ENCODE assay signal across 27 cellular contexts in the genomic region with DNA sequence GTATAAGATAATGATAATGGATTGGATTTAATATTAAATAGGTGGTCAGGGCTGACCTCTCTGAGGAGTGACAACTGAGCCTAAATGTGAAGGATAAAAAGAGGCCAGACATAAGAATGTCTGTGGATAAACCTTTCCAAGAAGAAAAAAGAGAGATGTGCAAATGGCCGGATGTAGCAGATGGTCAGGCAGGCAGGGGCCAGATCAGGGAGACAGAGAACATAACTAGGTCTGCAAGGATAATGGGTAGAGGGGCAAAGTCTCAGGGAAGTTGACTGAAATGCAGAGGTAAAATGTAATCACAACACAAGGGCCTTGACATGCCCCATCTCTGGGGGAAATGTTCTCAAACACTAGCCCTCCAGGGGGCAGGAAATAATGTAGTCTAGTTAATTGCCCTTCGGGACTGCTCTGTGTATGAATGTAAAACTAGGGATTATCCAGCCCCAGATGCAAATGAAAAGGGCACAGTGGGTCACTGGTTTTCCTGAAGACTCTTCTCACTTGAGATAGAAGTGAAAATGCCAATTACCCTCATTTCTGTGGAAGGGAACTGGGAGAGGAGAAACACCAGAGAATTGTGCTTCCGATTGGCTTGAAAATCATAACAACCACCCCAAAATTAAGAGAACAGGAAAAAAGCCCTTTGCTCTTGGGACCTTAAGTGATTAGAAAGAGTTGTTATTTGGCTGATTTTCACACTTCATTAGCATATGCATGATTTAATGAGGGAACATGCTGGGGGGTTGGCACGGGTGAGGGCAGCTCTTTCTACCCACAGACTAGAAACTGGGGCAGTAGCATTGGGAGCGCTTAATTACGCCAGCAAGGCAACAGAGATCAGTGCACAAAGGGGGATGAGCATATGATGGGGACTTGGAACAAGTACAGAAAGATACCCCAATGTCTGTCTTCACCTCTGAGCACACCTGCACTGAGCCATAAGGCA.
DNase-seq lines count a peak whose midpoint lies in the region; ATAC-seq and TF ChIP-seq lines count a peak whose summit lies in the region.
"Had no signal": no experiment of that assay in that cellular context is flagged by ENCODE, and none has a peak within 500 bp of the region (broad histone marks: within the 10 kb centered on the region; RNA-seq: fewer than 3 reads in every experiment).

No MANE protein-coding gene starts in this region.

- H3K9me3 Mint-ChIP-seq in GM23338 (peaks cover 3% of the 10 kb centered on the region; the same call in 2 of the 3 replicates), glutamatergic neuron (ENCODE audit: unreplicated experiment) (peaks cover 2% of the 10 kb centered on the region), neural progenitor cell (peaks cover 2% of the 10 kb centered on the region)
- H3K9me3 Mint-ChIP-seq in activated T-helper 2 cell treated with anti-CD3 and anti-CD28 coated beads, Interferon-gamma antibody, Interleukin-2, Interleukin-4, amounts not matched to agents 10 μg/mL and 5 μg/mL and 100 μg/mL, durations not matched to agents 14 hours and 24 hours and 36 hours, result no peaks in the 10 kb centered on the region
- H3K9me3 Mint-ChIP-seq: activated CD4-positive, alpha-beta T cell treated with anti-CD3 and anti-CD28 coated beads, Interleukin-2, amount 10 ng/mL, durations not matched to agents 7 days and 5 days; CD14-positive monocyte; mesothelial cell of epicardium; natural killer cell; stimulated activated effector memory CD8-positive, alpha-beta T cell treated with anti-CD3 and anti-CD28 coated beads, Interleukin-12 subunit alpha, Interleukin-12 subunit beta, amount 100 ng/mL, for 72 hours had no signal

- H3K27me3 ChIP-seq in GM23338 (ENCODE audit: insufficient read depth) (no peaks in the 10 kb centered on the region), NT2/D1 (ENCODE audit: insufficient read depth, insufficient read length) (no peaks in the 10 kb centered on the region), neural progenitor cell (no peaks in the 10 kb centered on the region), SJCRH30 (no peaks in the 10 kb centered on the region)
- H3K27me3 ChIP-seq: dorsolateral prefrontal cortex, ovary, Peyer's patch, spleen, suprapubic skin had no signal

- H3K4me1 ChIP-seq in GM23338 (ENCODE audit: insufficient read depth) (peaks cover 40% of the 10 kb centered on the region), NT2/D1 (ENCODE audit: insufficient read depth, insufficient read length) (no peaks in the 10 kb centered on the region), neural progenitor cell (peaks cover 56% of the 10 kb centered on the region), SJCRH30 (no peaks in the 10 kb centered on the region)
- H3K4me1 ChIP-seq: left ventricle myocardium inferior, Peyer's patch had no signal

- peak overlapping the region; percentile 31 for H3K4me3 Mint-ChIP-seq in GM23338
- H3K4me3 Mint-ChIP-seq in glutamatergic neuron (ENCODE audit: unreplicated experiment), result no peak overlapping the region
- no peak overlapping the region for H3K4me3 Mint-ChIP-seq in neural progenitor cell
- H3K4me3 Mint-ChIP-seq in activated T-helper 2 cell treated with anti-CD3 and anti-CD28 coated beads, Interferon-gamma antibody, Interleukin-2, Interleukin-4, amounts not matched to agents 10 μg/mL and 5 μg/mL and 100 μg/mL, durations not matched to agents 14 hours and 24 hours and 36 hours (ENCODE audit: low read depth), result no peak overlapping the region
- H3K4me3 Mint-ChIP-seq: activated CD4-positive, alpha-beta T cell treated with anti-CD3 and anti-CD28 coated beads, Interleukin-2, amount 10 ng/mL, durations not matched to agents 7 days and 5 days; activated CD8-positive, alpha-beta memory T cell treated with anti-CD3 and anti-CD28 coated beads, Interleukin-2, amount 10 ng/mL, durations not matched to agents 7 days and 5 days; CD14-positive monocyte; mesothelial cell of epicardium; natural killer cell; stimulated activated effector memory CD8-positive, alpha-beta T cell treated with anti-CD3 and anti-CD28 coated beads, Interleukin-12 subunit alpha, Interleukin-12 subunit beta, amount 100 ng/mL, for 72 hours had no signal

- peak overlapping the region; percentile 85 for H3K27ac Mint-ChIP-seq in GM23338
- peak overlapping the region; percentile 79 for H3K27ac Mint-ChIP-seq in glutamatergic neuron (ENCODE audit: unreplicated experiment)
- peak overlapping the region; percentile 19 for H3K27ac Mint-ChIP-seq in neural progenitor cell
- no peak overlapping the region for H3K27ac Mint-ChIP-seq in activated T-helper 2 cell treated with anti-CD3 and anti-CD28 coated beads, Interferon-gamma antibody, Interleukin-2, Interleukin-4, amounts not matched to agents 10 μg/mL and 5 μg/mL and 100 μg/mL, durations not matched to agents 14 hours and 24 hours and 36 hours
- H3K27ac Mint-ChIP-seq: activated CD4-positive, alpha-beta T cell treated with anti-CD3 and anti-CD28 coated beads, Interleukin-2, amount 10 ng/mL, durations not matched to agents 7 days and 5 days; activated CD8-positive, alpha-beta memory T cell treated with anti-CD3 and anti-CD28 coated beads, Interleukin-2, amount 10 ng/mL, durations not matched to agents 7 days and 5 days; CD14-positive monocyte; mesothelial cell of epicardium; natural killer cell; stimulated activated effector memory CD8-positive, alpha-beta T cell treated with anti-CD3 and anti-CD28 coated beads, Interleukin-12 subunit alpha, Interleukin-12 subunit beta, amount 100 ng/mL, for 72 hours had no signal

- intact Hi-C loops in activated T-helper 2 cell treated with anti-CD3 and anti-CD28 coated beads, Interferon-gamma antibody, Interleukin-2, Interleukin-4, amounts not matched to agents 10 μg/mL and 5 μg/mL and 100 μg/mL, durations not matched to agents 14 hours and 24 hours and 36 hours (cut with micrococcal nuclease), result no loop called here

- peaks cover 56% of the 10 kb centered on the region for H3K4me1 Mint-ChIP-seq in GM23338
- peaks cover 17% of the 10 kb centered on the region for H3K4me1 Mint-ChIP-seq in glutamatergic neuron (ENCODE audit: low read depth, unreplicated experiment)
- H3K4me1 Mint-ChIP-seq in neural progenitor cell, result peaks cover 33% of the 10 kb centered on the region
- H3K4me1 Mint-ChIP-seq in activated T-helper 2 cell treated with anti-CD3 and anti-CD28 coated beads, Interferon-gamma antibody, Interleukin-2, Interleukin-4, amounts not matched to agents 10 μg/mL and 5 μg/mL and 100 μg/mL, durations not matched to agents 14 hours and 24 hours and 36 hours (ENCODE audit: low read depth), result peaks cover 19% of the 10 kb centered on the region

- H3K4me3 ChIP-seq in GM23338 (peak overlapping the region; percentile 7; the same call in 1 of the 2 replicates), NT2/D1 (ENCODE audit: insufficient read length, low read depth) (no peak overlapping the region), neural progenitor cell (peak overlapping the region; percentile 19), SJCRH30 (no peak overlapping the region)
- H3K4me3 ChIP-seq: dorsolateral prefrontal cortex, K562, left ventricle myocardium inferior, ovary, Peyer's patch, spleen, suprapubic skin had no signal

- H2AFZ ChIP-seq in GM23338 (no peak overlapping the region), neural progenitor cell (replicated peaks) (no peak overlapping the region)

- peak overlapping the region; percentile 56 for H3K4me2 ChIP-seq in GM23338
- peak overlapping the region; percentile 73 for H3K4me2 ChIP-seq in neural progenitor cell

- H3K27me3 Mint-ChIP-seq in GM23338 (ENCODE audit: insufficient read depth, low read depth, poor library complexity), result peaks cover 4% of the 10 kb centered on the region
- H3K27me3 Mint-ChIP-seq in glutamatergic neuron (ENCODE audit: unreplicated experiment), result no peaks in the 10 kb centered on the region
- H3K27me3 Mint-ChIP-seq in neural progenitor cell (ENCODE audit: insufficient read depth, low read depth), result peaks cover 2% of the 10 kb centered on the region
- peaks cover 4% of the 10 kb centered on the region for H3K27me3 Mint-ChIP-seq in activated T-helper 2 cell treated with anti-CD3 and anti-CD28 coated beads, Interferon-gamma antibody, Interleukin-2, Interleukin-4, amounts not matched to agents 10 μg/mL and 5 μg/mL and 100 μg/mL, durations not matched to agents 14 hours and 24 hours and 36 hours (ENCODE audit: low read depth)
- H3K27me3 Mint-ChIP-seq: activated CD4-positive, alpha-beta T cell treated with anti-CD3 and anti-CD28 coated beads, Interleukin-2, amount 10 ng/mL, durations not matched to agents 7 days and 5 days; activated CD8-positive, alpha-beta memory T cell treated with anti-CD3 and anti-CD28 coated beads, Interleukin-2, amount 10 ng/mL, durations not matched to agents 7 days and 5 days had no signal

- H4K20me1 ChIP-seq in GM23338 (replicated peaks; ENCODE audit: insufficient read depth) (no peaks in the 10 kb centered on the region), neural progenitor cell (ENCODE audit: low read depth) (no peaks in the 10 kb centered on the region)

- H3K9me3 ChIP-seq in NT2/D1 (ENCODE audit: insufficient read depth, low read length) (no peaks in the 10 kb centered on the region), neural progenitor cell (ENCODE audit: low read depth) (no peaks in the 10 kb centered on the region), SJCRH30 (replicated peaks) (no peaks in the 10 kb centered on the region)
- H3K9me3 ChIP-seq: left ventricle myocardium inferior, ovary, Peyer's patch, spleen, suprapubic skin had no signal

- no peaks in the 10 kb centered on the region for H3K36me3 ChIP-seq in GM23338 (ENCODE audit: insufficient read depth)
- no peaks in the 10 kb centered on the region for H3K36me3 ChIP-seq in NT2/D1 (ENCODE audit: insufficient read depth, insufficient read length, low read length)
- no peaks in the 10 kb centered on the region for H3K36me3 ChIP-seq in neural progenitor cell
- no peaks in the 10 kb centered on the region for H3K36me3 ChIP-seq in SJCRH30
- H3K36me3 ChIP-seq: left ventricle myocardium inferior, ovary, Peyer's patch, spleen, suprapubic skin had no signal

- peak; percentile 69 for DNase-seq in GM23338 (ENCODE audit: low spot score)
- peak; percentile 66 for DNase-seq in NT2/D1 (ENCODE audit: low read depth, low spot score)
- no peak for DNase-seq in glutamatergic neuron
- DNase-seq in neural progenitor cell (ENCODE audit: low spot score), result peak; percentile 85
- DNase-seq in activated T-helper 2 cell treated with anti-CD3 and anti-CD28 coated beads, Interferon-gamma antibody, Interleukin-2, Interleukin-4, amounts not matched to agents 10 μg/mL and 5 μg/mL and 100 μg/mL, durations not matched to agents 14 hours and 24 hours and 36 hours (ENCODE audit: low spot score), result no peak
- DNase-seq in C1 segment of cervical spinal cord (lab: John Stamatoyannopoulos, UW), result no peak
- no peak for DNase-seq in SJCRH30
- DNase-seq: activated CD4-positive, alpha-beta T cell treated with anti-CD3 and anti-CD28 coated beads, Interleukin-2, amount 10 ng/mL, durations not matched to agents 7 days and 5 days; activated CD8-positive, alpha-beta memory T cell treated with anti-CD3 and anti-CD28 coated beads, Interleukin-2, amount 10 ng/mL, durations not matched to agents 7 days and 5 days; activated naive CD4-positive, alpha-beta T cell treated with anti-CD3 and anti-CD28 coated beads, Interleukin-2, amount 50 U/mL, for 16 hours; EL; left ventricle myocardium inferior; natural killer cell; NCI-H2107; NCI-H446 treated with DMSO at 0.1 percent for 48 hours; ovary; Peyer's patch; right cardiac atrium; spleen; stimulated activated CD4-positive, alpha-beta T cell treated with anti-CD3 and anti-CD28 coated beads, Interleukin-2, amount 100 ng/mL, for 48 hours; T-helper 2 cell had no signal

- H3K27ac ChIP-seq in GM23338 (ENCODE audit: low read depth) (peak overlapping the region; percentile 90), neural progenitor cell (peak overlapping the region; percentile 93), SJCRH30 (no peak overlapping the region)
- H3K27ac ChIP-seq: left ventricle myocardium inferior, ovary, Peyer's patch, spleen, suprapubic skin had no signal

- H3F3A ChIP-seq in GM23338 (replicated peaks; ENCODE audit: low read depth), result no peaks in the 10 kb centered on the region
- peaks cover 42% of the 10 kb centered on the region for H3F3A ChIP-seq in neural progenitor cell (ENCODE audit: low read depth)

- H3K79me2 ChIP-seq in GM23338 (replicated peaks; ENCODE audit: insufficient read depth), result no peaks in the 10 kb centered on the region
- no peaks in the 10 kb centered on the region for H3K79me2 ChIP-seq in neural progenitor cell (ENCODE audit: low read depth)

- no peaks in the 10 kb centered on the region for H3K9me2 ChIP-seq in GM23338 (ENCODE audit: insufficient read depth)

- TF ChIP-seq CTCF in GM23338 (conservative IDR thresholded peaks at IDR 0.05; ENCODE audit: low read depth in 2 of 2), result no peak
- no peak for TF ChIP-seq CTCF in glutamatergic neuron (IDR thresholded peaks at IDR 0.05; ENCODE audit: partially characterized antibody, unreplicated experiment)
- no peak for TF ChIP-seq CTCF in neural progenitor cell (IDR thresholded peaks at IDR 0.05)

- H3K9ac ChIP-seq in NT2/D1 (ENCODE audit: insufficient read length, low read depth) (no peak overlapping the region), neural progenitor cell (no peak overlapping the region)

- ATAC-seq in GM23338, result peak; percentile 78
- ATAC-seq: activated CD8-positive, alpha-beta memory T cell treated with anti-CD3 and anti-CD28 coated beads, Interleukin-2, amount 10 ng/mL, durations not matched to agents 7 days and 5 days; K562; natural killer cell; right cardiac atrium; stimulated activated effector memory CD8-positive, alpha-beta T cell treated with anti-CD3 and anti-CD28 coated beads, Interleukin-12 subunit alpha, Interleukin-12 subunit beta, amount 100 ng/mL, for 72 hours had no signal

- H3K36me3 Mint-ChIP-seq in GM23338 (ENCODE audit: low read depth) (peaks cover 10% of the 10 kb centered on the region; the same call in 1 of the 3 replicates), glutamatergic neuron (ENCODE audit: unreplicated experiment) (no peaks in the 10 kb centered on the region), neural progenitor cell (no peaks in the 10 kb centered on the region)
- no peaks in the 10 kb centered on the region for H3K36me3 Mint-ChIP-seq in activated T-helper 2 cell treated with anti-CD3 and anti-CD28 coated beads, Interferon-gamma antibody, Interleukin-2, Interleukin-4, amounts not matched to agents 10 μg/mL and 5 μg/mL and 100 μg/mL, durations not matched to agents 14 hours and 24 hours and 36 hours (ENCODE audit: low read depth)
- H3K36me3 Mint-ChIP-seq: CD14-positive monocyte; mesothelial cell of epicardium; natural killer cell; stimulated activated effector memory CD8-positive, alpha-beta T cell treated with anti-CD3 and anti-CD28 coated beads, Interleukin-12 subunit alpha, Interleukin-12 subunit beta, amount 100 ng/mL, for 72 hours had no signal

Comparison
In these comparisons a context has a peak if more than half of its experiments do, and no peak if none do; other contexts are left out.
1. DNase-seq: peak in GM23338 (single experiment), NT2/D1 (single experiment) and neural progenitor cell (single experiment); none in glutamatergic neuron (single experiment), activated T-helper 2 cell treated with anti-CD3 and anti-CD28 coated beads, Interferon-gamma antibody, Interleukin-2, Interleukin-4, amounts not matched to agents 10 μg/mL and 5 μg/mL and 100 μg/mL, durations not matched to agents 14 hours and 24 hours and 36 hours (single experiment), C1 segment of cervical spinal cord (0 of 14) and SJCRH30 (0 of 2).
2. H3K4me3 ChIP-seq: peak in GM23338 (single experiment) and neural progenitor cell (single experiment); none in NT2/D1 (single experiment) and SJCRH30 (single experiment).